ENCODE assay signal across 8 cellular contexts in the genomic region with DNA sequence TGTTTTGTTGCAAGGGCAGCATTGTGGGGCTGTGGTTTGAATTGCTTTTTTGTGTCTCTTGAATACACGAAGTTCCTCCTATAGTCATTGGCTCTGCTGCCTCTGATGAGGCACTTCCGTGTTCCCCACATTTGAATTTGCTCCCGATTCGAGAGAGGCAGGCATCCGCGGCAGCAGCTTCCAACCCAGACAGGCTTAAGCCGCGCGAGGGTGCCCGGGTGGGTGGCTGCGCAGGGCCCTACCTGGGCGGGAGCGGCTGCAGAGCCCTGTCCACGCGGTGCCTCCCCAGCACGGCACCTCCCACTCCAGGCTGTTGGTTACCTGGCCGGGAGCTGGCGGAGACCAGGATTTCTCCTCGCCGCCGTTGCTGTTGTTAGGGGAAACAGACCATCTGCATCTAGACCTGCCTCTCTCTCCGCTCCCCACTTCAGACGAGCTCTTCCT.
DNase-seq lines count a peak whose midpoint lies in the region; ATAC-seq and TF ChIP-seq lines count a peak whose summit lies in the region.

No MANE protein-coding gene starts in this region.

- peak; percentile 70 for ATAC-seq in effector memory CD8-positive, alpha-beta T cell (replicated peaks)
- no peak for ATAC-seq in GM19324 (IDR thresholded peaks at IDR 0.05; ENCODE audit: low FRiP score, unreplicated experiment)

- H3K27me3 Mint-ChIP-seq in effector memory CD8-positive, alpha-beta T cell, result peaks cover 35 to 36% of the 10 kb centered on the region in 2 donors
- H3K27me3 Mint-ChIP-seq in neural crest cell (ENCODE audit: low read depth), result peaks cover 10% of the 10 kb centered on the region

- H3K4me1 Mint-ChIP-seq in effector memory CD8-positive, alpha-beta T cell (ENCODE audit: low read depth in 2 of 2), result peaks cover 0 to 2% of the 10 kb centered on the region in 2 donors
- H3K4me1 Mint-ChIP-seq in neural crest cell, result peaks cover 44% of the 10 kb centered on the region

- peak; percentile 90 for DNase-seq in DMS79 treated with DMSO at 0.1 percent for 48 hours (lab: John Stamatoyannopoulos, UW)
- DNase-seq in HPDE6-E6E7 (ENCODE audit: extremely low spot score), result peak; percentile 60
- no peak for DNase-seq in effector memory CD8-positive, alpha-beta T cell
- DNase-seq in neural crest cell (ENCODE audit: low read depth, low spot score), result no peak
- no peak for DNase-seq in erythroblast (lab: John Stamatoyannopoulos, UW)
- DNase-seq in BE2C, result no peak

- no peaks in the 10 kb centered on the region for H3K27me3 ChIP-seq in BE2C

- H3K36me3 ChIP-seq in BE2C, result no peaks in the 10 kb centered on the region

- peak overlapping the region in 1 of 2 donors; percentile 67 for H3K4me3 Mint-ChIP-seq in effector memory CD8-positive, alpha-beta T cell
- H3K4me3 Mint-ChIP-seq in neural crest cell, result peak overlapping the region; percentile 79

- H3K4me1 ChIP-seq in BE2C, result no peaks in the 10 kb centered on the region

- H3K9me3 ChIP-seq in BE2C, result no peaks in the 10 kb centered on the region

- peak overlapping the region; percentile 84 for H3K27ac ChIP-seq in VCaP

- TF ChIP-seq CTCF in VCaP (conservative IDR thresholded peaks at IDR 0.05), result no peak
- no peak for TF ChIP-seq CTCF in neural crest cell (conservative IDR thresholded peaks at IDR 0.05)
- TF ChIP-seq CTCF in BE2C (IDR thresholded peaks at IDR 0.05; ENCODE audit: low read depth, low read length), result no peak

- no peak overlapping the region for H3K4me3 ChIP-seq in BE2C (ENCODE audit: low read depth, low read length)

- peak overlapping the region in 1 of 2 donors; percentile 23 for H3K27ac Mint-ChIP-seq in effector memory CD8-positive, alpha-beta T cell
- H3K27ac Mint-ChIP-seq in neural crest cell (ENCODE audit: unreplicated experiment), result no peak overlapping the region

- TF ChIP-seq POLR2A in erythroblast (IDR thresholded peaks at IDR 0.05; ENCODE audit: low read length), result no peak

- peaks cover 3% of the 10 kb centered on the region for H3K36me3 Mint-ChIP-seq in effector memory CD8-positive, alpha-beta T cell (ENCODE audit: insufficient read depth)
- H3K36me3 Mint-ChIP-seq in neural crest cell (ENCODE audit: low read depth), result no peaks in the 10 kb centered on the region

- no peaks in the 10 kb centered on the region for H3K9me3 Mint-ChIP-seq in effector memory CD8-positive, alpha-beta T cell
- H3K9me3 Mint-ChIP-seq in neural crest cell, result no peaks in the 10 kb centered on the region

Comparison
In these comparisons a context has a peak if more than half of its experiments do, and no peak if none do; other contexts are left out.
1. DNase-seq: peak in DMS79 treated with DMSO at 0.1 percent for 48 hours (single experiment) and HPDE6-E6E7 (single experiment); none in effector memory CD8-positive, alpha-beta T cell (0 of 3), neural crest cell (single experiment), erythroblast (0 of 2) and BE2C (single experiment).